In the genomic region with DNA sequence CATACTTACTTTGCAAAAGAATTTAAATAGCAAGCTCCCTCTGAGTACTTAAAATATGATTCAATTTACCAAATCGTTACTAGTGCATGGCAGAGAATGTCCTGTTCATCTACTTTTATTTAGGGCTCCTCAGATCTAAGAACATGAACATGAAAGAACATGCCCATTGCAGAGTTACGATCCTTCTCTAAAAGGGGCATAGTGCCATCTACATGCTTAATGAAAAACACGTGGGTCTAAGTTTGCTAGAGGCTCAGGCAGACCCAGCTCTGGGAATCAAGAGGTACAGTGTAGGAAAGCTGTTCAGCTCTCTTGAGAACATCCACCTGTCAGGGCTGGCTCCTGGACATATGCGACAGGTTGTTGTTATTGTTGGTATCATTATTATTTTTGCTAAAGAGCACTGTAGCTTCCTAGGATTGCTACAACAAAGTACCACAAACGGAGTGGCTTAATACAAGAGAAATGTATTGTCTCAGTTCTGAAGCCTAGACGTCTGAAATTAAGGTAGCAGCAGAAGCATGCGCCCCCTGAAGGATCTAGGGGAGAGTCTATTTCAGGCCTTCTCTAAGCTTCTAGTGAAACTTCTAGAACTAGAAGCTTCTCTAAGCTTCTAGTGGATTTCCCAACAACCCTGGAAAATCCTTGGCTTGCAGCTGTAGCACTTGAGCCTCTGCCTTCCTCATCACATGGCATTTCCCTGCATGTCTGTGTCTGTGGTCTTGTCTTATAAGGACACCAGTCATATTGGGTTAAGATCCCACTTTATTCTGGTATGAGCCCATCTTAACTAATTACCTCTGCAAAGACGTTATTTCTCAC, we compare ENCODE assay signal across 8 cellular contexts.
DNase-seq lines count a peak whose midpoint lies in the region; ATAC-seq and TF ChIP-seq lines count a peak whose summit lies in the region.

No MANE protein-coding gene starts in this region.

- TF ChIP-seq CTCF in epithelial cell of esophagus (IDR thresholded peaks at IDR 0.05; ENCODE audit: insufficient read depth, low read depth, low read length, missing control alignments) (peak; percentile 52), sigmoid colon (IDR thresholded peaks at IDR 0.05) (no peak), osteoblast (IDR thresholded peaks at IDR 0.05; ENCODE audit: extremely low read depth, low read depth, low read length) (no peak)

- H3K4me2 ChIP-seq in osteoblast (ENCODE audit: insufficient read depth, low read length): no peak overlapping the region

- DNase-seq in Right ventricle myocardium superior: no peak
- DNase-seq in Right ventricle myocardium inferior (ENCODE audit: missing footprints): no peak
- DNase-seq in NCI-H226: peak; percentile 17
- DNase-seq in epithelial cell of esophagus (ENCODE audit: low read depth): peak; percentile 86
- peak; percentile 54 for DNase-seq in superior temporal gyrus (ENCODE audit: extremely low spot score)
- DNase-seq in activated gamma-delta T cell treated with Interleukin-2 at 50 U/mL for 16 hours: no peak
- DNase-seq in sigmoid colon: no peak
- DNase-seq in osteoblast (ENCODE audit: insufficient read length, low spot score, missing footprints): no peak

- H2AFZ ChIP-seq in osteoblast (ENCODE audit: low read length): no peak overlapping the region

- H4K20me1 ChIP-seq in osteoblast (ENCODE audit: insufficient read depth, low read length): no peaks in the 10 kb centered on the region

- no peak overlapping the region for H3K4me3 ChIP-seq in epithelial cell of esophagus (ENCODE audit: low read length)
- no peak overlapping the region for H3K4me3 ChIP-seq in sigmoid colon
- H3K4me3 ChIP-seq in osteoblast (ENCODE audit: insufficient read depth, low read length): no peak overlapping the region

- H3K27me3 ChIP-seq in sigmoid colon (no peaks in the 10 kb centered on the region), osteoblast (ENCODE audit: insufficient read depth, low read length) (no peaks in the 10 kb centered on the region)

- H3K4me1 ChIP-seq in sigmoid colon (peaks cover 0 to 38% (median 23%) of the 10 kb centered on the region in 4 donors), osteoblast (ENCODE audit: insufficient read depth, low read length) (peaks cover 21% of the 10 kb centered on the region)

- H3K36me3 ChIP-seq in sigmoid colon: no peaks in the 10 kb centered on the region
- H3K36me3 ChIP-seq in osteoblast (ENCODE audit: insufficient read depth, low read length): no peaks in the 10 kb centered on the region

- 66 to 67% methylated on average over 8 of the region's 8 CpGs for WGBS in sigmoid colon, 2 donors

- H3K27ac ChIP-seq in sigmoid colon: no peak overlapping the region
- H3K27ac ChIP-seq in osteoblast (ENCODE audit: low read depth, low read length): no peak overlapping the region

- H3K9me3 ChIP-seq in sigmoid colon (no peaks in the 10 kb centered on the region), osteoblast (ENCODE audit: low read depth, low read length) (no peaks in the 10 kb centered on the region)

- no peak for TF ChIP-seq POLR2A in sigmoid colon (IDR thresholded peaks at IDR 0.05)

- intact Hi-C loops in Right ventricle myocardium superior (cut with DNase I) (no loop called here), Right ventricle myocardium inferior (cut with DNase I) (no loop called here), sigmoid colon (cut with DNase I) (no loop called here)

- ATAC-seq in Right ventricle myocardium superior (ENCODE audit: poor library complexity) (peak; percentile 36), Right ventricle myocardium inferior (no peak)

- TF ChIP-seq EP300 in sigmoid colon (IDR thresholded peaks at IDR 0.05): no peak

- H3K79me2 ChIP-seq in osteoblast (ENCODE audit: insufficient read depth, low read length): no peaks in the 10 kb centered on the region

Comparison
In these comparisons a context has a peak if more than half of its experiments do, and no peak if none do; other contexts are left out.
1. DNase-seq: peak in NCI-H226 (single experiment), epithelial cell of esophagus (single experiment) and superior temporal gyrus (single experiment); none in Right ventricle myocardium superior (single experiment), Right ventricle myocardium inferior (single experiment), activated gamma-delta T cell treated with Interleukin-2 at 50 U/mL for 16 hours (single experiment), sigmoid colon (single experiment) and osteoblast (single experiment).